In genomic region chr5:1830571-1831228, GRCh38 we compare ENCODE assay signal across 1 cellular context.
TF ChIP-seq lines count a peak whose summit lies in the region.

No MANE protein-coding gene starts in this region.

TF ChIP-seq in HEK293, 187 proteins besides CTCF, POLR2A, EP300 and RAD21 (continued from another document):
- TF ChIP-seq PRDM6 (tag by site-specific recombination; IDR thresholded peaks at IDR 0.05) = no peak
- TF ChIP-seq ZNF398 (tag by site-specific recombination; IDR thresholded peaks at IDR 0.05) = peak; percentile 35; the same call in 1 of the 2 replicates
